In genomic region chr15:88956906-88957305, GRCh38 we compare ENCODE assay signal across 21 cellular contexts.
"Had no signal": no experiment of that assay in that cellular context is flagged by ENCODE, and none has a peak within 500 bp of the region (broad histone marks: within the 10 kb centered on the region; RNA-seq: fewer than 3 reads in every experiment).

No MANE protein-coding gene starts in this region.

- H3K27me3 ChIP-seq: gastroesophageal sphincter, neutrophil, right lobe of liver, testis, tibial nerve had no signal

- H3K27ac ChIP-seq: coronary artery, dorsolateral prefrontal cortex, gastroesophageal sphincter, left ventricle myocardium inferior, lower lobe of right lung, neutrophil, psoas muscle, right lobe of liver, spleen, testis, tibial nerve had no signal

- H3K9me3 ChIP-seq: gastroesophageal sphincter, left ventricle myocardium inferior, lower lobe of right lung, neutrophil, psoas muscle, right lobe of liver, spleen, testis, tibial nerve had no signal

- H3K4me3 ChIP-seq: coronary artery, dorsolateral prefrontal cortex, gastroesophageal sphincter, left ventricle myocardium inferior, lower lobe of right lung, psoas muscle, right lobe of liver, spleen, testis, tibial nerve had no signal

- DNase-seq: dorsolateral prefrontal cortex; effector CD8-positive, alpha-beta T cell; immature natural killer cell; kidney; left cardiac atrium; left ventricle myocardium inferior; lower lobe of right lung; naive B cell; psoas muscle; retina; right lobe of liver; spleen; stimulated activated CD4-positive, alpha-beta T cell treated with anti-CD3 and anti-CD28 coated beads, Interleukin-2, amount 100 ng/mL, for 24 hours; stimulated activated CD4-positive, alpha-beta T cell treated with anti-CD3 and anti-CD28 coated beads, Interleukin-4, amount 100 ng/mL, for 4 hours; stimulated activated naive B cell treated with anti-CD40 and anti-IgM and Interleukin-4, amounts not matched to agents 10 μg/mL and 1 μg/mL and 100 μg/mL, for 72 hours; stimulated activated naive CD8-positive, alpha-beta T cell treated with anti-CD3 and anti-CD28 coated beads, Interleukin-15, amount 100 ng/mL, for 72 hours; testis had no signal

- H3K4me1 ChIP-seq: gastroesophageal sphincter, lower lobe of right lung, right lobe of liver, spleen, testis had no signal

- ATAC-seq: gastroesophageal sphincter; left cardiac atrium; lower lobe of right lung; psoas muscle; right lobe of liver; stimulated activated naive B cell treated with anti-CD40 and anti-IgM and Interleukin-4, amounts not matched to agents 10 μg/mL and 1 μg/mL and 100 μg/mL, for 72 hours; stimulated activated naive CD8-positive, alpha-beta T cell treated with anti-CD3 and anti-CD28 coated beads, Interleukin-15, amount 100 ng/mL, for 72 hours had no signal

- H3K36me3 ChIP-seq: gastroesophageal sphincter, left ventricle myocardium inferior, lower lobe of right lung, neutrophil, right lobe of liver, spleen, tibial nerve had no signal
